In the genomic region with DNA sequence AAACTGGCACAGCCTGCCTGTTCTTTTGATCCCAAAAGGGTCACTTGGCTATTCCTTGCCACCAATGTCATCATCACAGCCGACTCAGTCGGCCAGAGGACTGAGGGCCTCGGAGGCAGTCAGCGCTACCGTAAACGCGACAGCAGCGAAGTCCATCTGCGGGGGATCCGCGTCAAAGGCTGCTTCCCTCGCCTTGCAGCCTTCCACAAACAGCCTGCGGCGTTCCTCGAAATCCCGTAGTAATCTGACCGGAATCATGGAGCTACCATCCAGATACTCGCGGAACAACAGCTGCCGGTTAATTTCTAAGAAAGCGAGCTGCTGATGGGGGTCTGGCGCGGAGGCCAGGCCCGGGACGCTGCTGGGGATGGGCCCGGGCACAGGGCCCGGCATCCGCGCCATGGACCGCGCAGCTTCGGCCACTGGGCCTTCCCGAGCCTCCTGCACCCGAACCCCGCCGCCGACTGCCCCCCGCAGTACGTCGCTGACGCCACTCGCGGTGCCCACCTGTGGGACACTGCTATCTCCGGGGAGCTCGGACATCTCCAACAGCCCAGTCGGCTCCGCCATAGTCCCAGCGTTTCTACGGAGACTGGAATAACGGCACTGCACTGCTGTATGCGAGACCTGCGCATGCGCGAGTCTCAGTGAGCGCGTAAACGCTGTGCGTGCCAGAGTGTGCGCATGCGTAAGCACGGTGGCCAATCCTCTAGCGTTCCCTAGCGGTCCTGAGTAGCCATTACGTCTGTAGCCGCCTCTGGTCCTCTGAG, we compare ENCODE assay signal across 8 cellular contexts. TPM values are rescaled to one million over a fixed set of nuclear protein-coding genes. Genes with fewer than 3 reads are reported as not detected.
DNase-seq lines count a peak whose midpoint lies in the region; ATAC-seq, FAIRE-seq and TF ChIP-seq lines count a peak whose summit lies in the region.

A gene with protein sequence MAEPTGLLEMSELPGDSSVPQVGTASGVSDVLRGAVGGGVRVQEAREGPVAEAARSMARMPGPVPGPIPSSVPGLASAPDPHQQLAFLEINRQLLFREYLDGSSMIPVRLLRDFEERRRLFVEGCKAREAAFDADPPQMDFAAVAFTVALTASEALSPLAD (minus strand): TSS at position 620 of the 770 bp plus-strand sequence. CDS start 50 bp downstream, at position 570.

- H3K9me3 ChIP-seq in adrenal gland (replicated peaks in 1 of 3) (no peaks in the 10 kb centered on the region), upper lobe of right lung (no peaks in the 10 kb centered on the region)

- FAIRE-seq in GM12892 (lab: Jason Lieb, UNC) = peak; percentile 99

- no peaks in the 10 kb centered on the region for H3K27me3 ChIP-seq in adrenal gland
- no peaks in the 10 kb centered on the region for H3K27me3 ChIP-seq in upper lobe of right lung

- H3K4me1 ChIP-seq in adrenal gland (replicated peaks in 1 of 2) (peaks cover 9 to 20% of the 10 kb centered on the region in 2 donors), upper lobe of right lung (peaks cover 16% of the 10 kb centered on the region)

- H3K4me3 ChIP-seq in adrenal gland = peak within 1 kb of the TSS; percentile 13 to 90 (median 48)
- peak within 1 kb of the TSS; percentile 97 for H3K4me3 ChIP-seq in upper lobe of right lung

- H3K27ac ChIP-seq in adrenal gland = peak within 1 kb of the TSS in 4 of 5 donors; percentile 74 to 91 (median 85)
- peak within 1 kb of the TSS; percentile 84 for H3K27ac ChIP-seq in upper lobe of right lung

- 0 to 1% (median 1%) methylated on average over 18 to 65 of the region's 65 CpGs for WGBS in adrenal gland, 4 donors

- DNase-seq in GM12892 (ENCODE audit: insufficient read length) (peak; percentile 82), NCI-H1417 treated with DMSO at 0.1 percent for 48 hours (lab: John Stamatoyannopoulos, UW) (peak; percentile 64), SW 1271 (lab: John Stamatoyannopoulos, UW) (peak; percentile 64 to 87), adrenal gland (peak; percentile 93 to 98 (median 97)), left cardiac atrium (peak; percentile 98), posterior vena cava (ENCODE audit: low spot score) (peak; percentile 99), upper lobe of right lung (peak; percentile 98)

- ATAC-seq in HG02840 (IDR thresholded peaks at IDR 0.05; ENCODE audit: low FRiP score, unreplicated experiment) (peak; percentile 91), left cardiac atrium (peak; percentile 98), upper lobe of right lung (peak; percentile 99)

- peak; percentile 74; the same call in 1 of the 2 replicates for TF ChIP-seq POLR2A in GM12892 (IDR thresholded peaks at IDR 0.05; ENCODE audit: low read depth, low read length)
- TF ChIP-seq POLR2A in adrenal gland (IDR thresholded peaks at IDR 0.05) = peak; percentile 46 to 83

- TF ChIP-seq CTCF in adrenal gland (IDR thresholded peaks at IDR 0.05) (peak; percentile 89 to 100 (median 100)), upper lobe of right lung (IDR thresholded peaks at IDR 0.05) (peak; percentile 98)

- intact Hi-C loops in adrenal gland (cut with DNase I) (loop anchor here (5.0 to 10.0 kb wide), 3 partner anchors 58 to 88 kb away; a partner anchor contains a TSS), left cardiac atrium (cut with DNase I) (loop anchor here (2.0 to 10.0 kb wide), 3 partner anchors 48 to 90 kb away; a partner anchor contains a TSS), posterior vena cava (cut with DNase I) (loop anchor here in 1 of 2 donors (5.0 kb wide), 1 partner anchor 85 kb away; a partner anchor contains a TSS), upper lobe of right lung (cut with DNase I) (no loop called here)

- H3K36me3 ChIP-seq in adrenal gland (replicated peaks in 1 of 2) = no peaks in the 10 kb centered on the region
- no peaks in the 10 kb centered on the region for H3K36me3 ChIP-seq in upper lobe of right lung

RNA-seq across cellular contexts. Expression of the gene that starts here (rescaled TPM):
- 6.8 TPM for polyA plus RNA-seq in GM12892 (2012; ENCODE audit: missing spikeins)
- total RNA-seq in adrenal gland = 1 to 10 TPM; 1.6 to 6.7 (median 3.8) TPM
- polyA plus RNA-seq in adrenal gland = 1 to 10 TPM; 2.7 to 4.3 (median 3.8) TPM
- 1 to 10 TPM; 2.3 to 2.4 TPM for total RNA-seq in left cardiac atrium
- 1 to 10 TPM; 2.4 to 2.9 TPM for total RNA-seq in posterior vena cava
- total RNA-seq in upper lobe of right lung = 2.4 TPM

Comparison
In these comparisons a context has a peak if more than half of its experiments do, and no peak if none do; other contexts are left out.
1. Peak in every context shown above with its lines: DNase-seq, ATAC-seq, H3K4me3 ChIP-seq and H3K27ac ChIP-seq.